ENCODE assay signal across 16 cellular contexts in the genomic region with DNA sequence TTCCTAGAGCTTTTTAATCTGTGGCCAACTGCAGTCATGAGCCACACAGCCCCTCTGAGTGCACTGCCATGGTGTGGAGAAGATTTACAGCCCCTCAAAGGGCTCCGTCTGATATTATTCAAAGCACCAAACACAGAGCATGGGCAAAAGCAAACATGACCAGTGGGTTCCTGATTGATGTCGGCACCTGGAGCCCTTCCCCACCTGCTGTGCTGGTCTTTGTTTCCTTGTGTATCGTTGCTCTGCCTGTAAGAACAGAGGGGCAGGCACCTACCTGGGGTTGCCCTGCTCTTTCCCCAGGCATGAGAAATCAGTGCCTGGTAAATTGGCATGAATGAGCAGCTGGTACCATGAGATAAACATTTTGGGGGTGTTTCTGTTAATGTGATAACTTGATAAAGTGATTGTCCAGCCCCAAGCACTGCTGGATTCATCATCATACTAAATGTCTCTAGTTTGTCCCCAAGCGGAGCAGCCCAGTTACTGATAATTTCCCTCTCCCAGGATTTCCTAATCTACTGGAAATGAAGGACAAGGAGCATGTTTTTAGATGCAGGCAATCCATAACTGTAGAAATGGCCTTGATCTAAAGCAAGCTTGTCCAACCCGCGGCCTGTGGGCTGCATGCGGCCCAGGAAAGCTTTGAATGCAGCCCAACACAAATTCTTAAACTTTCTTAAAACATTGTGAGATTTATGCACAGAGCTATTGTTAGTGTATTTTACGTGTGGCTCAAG. TPM values are rescaled to one million over a fixed set of nuclear protein-coding genes. Genes with fewer than 3 reads are reported as not detected.
DNase-seq lines count a peak whose midpoint lies in the region; ATAC-seq and TF ChIP-seq lines count a peak whose summit lies in the region.
"Had no signal": no experiment of that assay in that cellular context is flagged by ENCODE, and none has a peak within 500 bp of the region (broad histone marks: within the 10 kb centered on the region; RNA-seq: fewer than 3 reads in every experiment).

No MANE protein-coding gene starts in this region.

- peak; percentile 80 for DNase-seq in DMS153 treated with DMSO at 0.1 percent for 48 hours (lab: John Stamatoyannopoulos, UW; ENCODE audit: unreplicated experiment)
- peak; percentile 62 to 98 (median 92) for DNase-seq in NCI-H1417 (lab: John Stamatoyannopoulos, UW)
- peak; percentile 91 for DNase-seq in NCI-H748 (lab: John Stamatoyannopoulos, UW; ENCODE audit: unreplicated experiment)
- DNase-seq in mesendoderm, result no peak
- no peak for DNase-seq in HFFc6
- no peak for DNase-seq in stimulated activated naive CD8-positive, alpha-beta T cell treated with anti-CD3 and anti-CD28 coated beads, Interleukin-15, Interleukin-2, amounts not matched to agents 100 U/mL and 50 U/mL, for 24 hours
- DNase-seq in effector CD4-positive, alpha-beta T cell, result no peak
- DNase-seq in HuH-7.5 (ENCODE audit: low spot score), result no peak
- DNase-seq: activated CD4-positive, CD25-positive, alpha-beta regulatory T cell; activated effector memory CD4-positive, alpha-beta T cell treated with anti-CD3 and anti-CD28 coated beads, Interleukin-2, amount 50 U/mL, for 16 hours; MV-4-11; sigmoid colon; stimulated activated CD4-positive, alpha-beta T cell treated with anti-CD3 and anti-CD28 coated beads, Interleukin-2, amount 100 ng/mL, for 24 hours; T-helper 1 cell had no signal

- H3K36me3 Mint-ChIP-seq in HFFc6 (ENCODE audit: low read depth), result no peaks in the 10 kb centered on the region

- no peak overlapping the region for H2BK5ac ChIP-seq in mesendoderm (ENCODE audit: low read length)

- H3K79me2 ChIP-seq in mesendoderm (ENCODE audit: control insufficient read depth, insufficient read depth, low read length), result no peaks in the 10 kb centered on the region

- no peak overlapping the region for H2AK5ac ChIP-seq in mesendoderm (ENCODE audit: low read length)

- no peaks in the 10 kb centered on the region for H3K27me3 Mint-ChIP-seq in HFFc6 (ENCODE audit: insufficient read depth)

- H3K4me2 ChIP-seq in mesendoderm (ENCODE audit: low read length), result no peak overlapping the region

- H3K27ac ChIP-seq in mesendoderm (ENCODE audit: low read depth, low read length), result no peak overlapping the region
- H3K27ac ChIP-seq: sigmoid colon, suprapubic skin had no signal

- H2BK15ac ChIP-seq in mesendoderm (replicated peaks; ENCODE audit: low read depth), result no peak overlapping the region

- H3K4ac ChIP-seq in mesendoderm (ENCODE audit: low read depth, low read length), result no peak overlapping the region

- H2BK120ac ChIP-seq in mesendoderm (ENCODE audit: low read depth, low read length), result no peak overlapping the region

- peaks cover 8% of the 10 kb centered on the region for H3K4me1 Mint-ChIP-seq in HFFc6 (ENCODE audit: low read depth)

- no peaks in the 10 kb centered on the region for H3K36me3 ChIP-seq in mesendoderm (ENCODE audit: control insufficient read depth, insufficient read depth, low read length)
- H3K36me3 ChIP-seq: sigmoid colon, suprapubic skin had no signal

- no peak overlapping the region for H3K56ac ChIP-seq in mesendoderm (ENCODE audit: low read length)

- no peak overlapping the region for H4K5ac ChIP-seq in mesendoderm (ENCODE audit: low read length)

- H3K4me3 ChIP-seq in mesendoderm (ENCODE audit: low read length), result no peak overlapping the region
- H3K4me3 ChIP-seq: K562, sigmoid colon, suprapubic skin had no signal

- no peak overlapping the region for H3K18ac ChIP-seq in mesendoderm (ENCODE audit: low read length)

- H3K9ac ChIP-seq in mesendoderm (ENCODE audit: low read length), result peak overlapping the region; percentile 27

- H3K27me3 ChIP-seq in mesendoderm (ENCODE audit: insufficient read depth, low read length, poor library complexity), result no peaks in the 10 kb centered on the region
- H3K27me3 ChIP-seq: sigmoid colon, suprapubic skin had no signal

- H3K23ac ChIP-seq in mesendoderm (ENCODE audit: low read length), result peak overlapping the region; percentile 48

- no peak overlapping the region for H3K4me3 Mint-ChIP-seq in HFFc6

- no peaks in the 10 kb centered on the region for H3K79me1 ChIP-seq in mesendoderm (ENCODE audit: low read length)

- no peak for ATAC-seq in stimulated activated naive CD8-positive, alpha-beta T cell treated with anti-CD3 and anti-CD28 coated beads, Interleukin-15, Interleukin-2, amounts not matched to agents 100 U/mL and 50 U/mL, for 24 hours

- WGBS in mesendoderm (ENCODE audit: extremely low coverage, insufficient coverage, low lambda C conversion rate), result no CpG with 5 or more reads among the region's 8 CpGs

- H4K8ac ChIP-seq in mesendoderm (ENCODE audit: low read depth, low read length), result no peak overlapping the region

- H3K4me1 ChIP-seq in mesendoderm (ENCODE audit: control insufficient read depth, low read depth, low read length), result peaks cover 2% of the 10 kb centered on the region

- no peak overlapping the region for H3K27ac Mint-ChIP-seq in HFFc6

- H3K9me3 Mint-ChIP-seq in HFFc6, result no peaks in the 10 kb centered on the region

- no peak for TF ChIP-seq CTCF in HFFc6 (IDR thresholded peaks at IDR 0.05)

RNA-seq across cellular contexts. Expression of a gene that starts 5.0 kb away (rescaled TPM):
- 2.6 TPM for polyA plus RNA-seq in mesendoderm (2013, experiment 1 of 2)
- polyA plus RNA-seq in mesendoderm (2013, experiment 2 of 2), result 2.7 TPM
- 1 to 10 TPM; 1.5 to 2.5 (median 1.9) TPM for total RNA-seq in HFFc6 (2021; fragmentation: NEBNext Ultra II Directional; extraction: Animal tissue kit (Norgen Biotek cat#: 25700))

RNA-seq across cellular contexts. Expression of a gene that starts 6.8 kb away (rescaled TPM):
- polyA plus RNA-seq in mesendoderm (2013, experiment 1 of 2), result 28.0 TPM
- 28.8 TPM for polyA plus RNA-seq in mesendoderm (2013, experiment 2 of 2)
- total RNA-seq in HFFc6 (2021; fragmentation: NEBNext Ultra II Directional; extraction: Animal tissue kit (Norgen Biotek cat#: 25700)), result 10 to 100 TPM; 13.6 to 26.3 (median 21.9) TPM

RNA-seq across cellular contexts. Expression of a gene that starts 50.1 kb away (rescaled TPM):
- 89.8 TPM for polyA plus RNA-seq in mesendoderm (2013, experiment 1 of 2)
- 88.1 TPM for polyA plus RNA-seq in mesendoderm (2013, experiment 2 of 2)
- 100 to 1,000 TPM; 157 to 202 (median 170) TPM for total RNA-seq in HFFc6 (2021; fragmentation: NEBNext Ultra II Directional; extraction: Animal tissue kit (Norgen Biotek cat#: 25700))

Comparison
In these comparisons a context has a peak if more than half of its experiments do, and no peak if none do; other contexts are left out.
1. DNase-seq: peak in DMS153 treated with DMSO at 0.1 percent for 48 hours (single experiment), NCI-H1417 (3 of 3) and NCI-H748 (single experiment); none in mesendoderm (single experiment), HFFc6 (single experiment), stimulated activated naive CD8-positive, alpha-beta T cell treated with anti-CD3 and anti-CD28 coated beads, Interleukin-15, Interleukin-2, amounts not matched to agents 100 U/mL and 50 U/mL, for 24 hours (single experiment), effector CD4-positive, alpha-beta T cell (single experiment) and HuH-7.5 (single experiment).